In the genomic region with DNA sequence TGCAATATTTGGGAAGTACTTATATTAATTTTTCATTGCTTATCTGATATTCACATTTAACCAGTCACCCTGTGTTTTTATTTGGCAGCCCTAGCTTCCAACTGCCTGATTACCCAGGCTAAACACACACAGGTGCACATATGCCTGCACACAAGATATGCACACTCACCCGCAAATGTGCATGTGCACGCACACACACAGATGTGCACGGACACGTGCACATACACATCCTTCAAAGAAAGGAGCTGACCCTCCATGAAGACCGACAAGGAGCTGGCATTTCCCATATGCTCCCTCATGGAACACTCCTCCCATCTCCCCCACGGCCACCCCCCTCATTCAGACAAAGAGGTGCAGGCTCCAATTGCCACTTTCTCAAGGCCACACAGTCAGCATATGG, we compare ENCODE assay signal across 39 cellular contexts.
"Had no signal": no experiment of that assay in that cellular context is flagged by ENCODE, and none has a peak within 500 bp of the region (broad histone marks: within the 10 kb centered on the region; RNA-seq: fewer than 3 reads in every experiment).

No MANE protein-coding gene starts in this region.

- H3K27me3 ChIP-seq: ascending aorta had no signal

- H3K4me1 ChIP-seq: ascending aorta had no signal

- H3K36me3 ChIP-seq: ascending aorta, cardiac muscle cell had no signal

- H3K27ac ChIP-seq: ascending aorta, cardiac muscle cell, VCaP had no signal

- H3K4me3 ChIP-seq: ascending aorta, cardiac muscle cell had no signal

- H3K27ac Mint-ChIP-seq: activated B cell treated with CpG ODN at 0.5 μM for 24 hours; activated CD4-positive, alpha-beta memory T cell treated with anti-CD3 and anti-CD28 coated beads for 36 hours; activated CD4-positive, alpha-beta T cell treated with anti-CD3 and anti-CD28 coated beads, Interleukin-2, amount 10 ng/mL, durations not matched to agents 24 days and 14 days; activated CD8-positive, alpha-beta T cell treated with anti-CD3 and anti-CD28 coated beads for 36 hours; activated naive CD4-positive, alpha-beta T cell treated with anti-CD3 and anti-CD28 coated beads, Interleukin-2, amount 10 ng/mL, durations not matched to agents 7 days and 5 days; activated naive CD4-positive, alpha-beta T cell treated with anti-CD3 and anti-CD28 coated beads, Interleukin-2, amount 50 U/mL, for 24 hours; activated naive CD8-positive, alpha-beta T cell; activated naive CD8-positive, alpha-beta T cell treated with anti-CD3 and anti-CD28 coated beads, Interleukin-2, amount 10 ng/mL, durations not matched to agents 7 days and 5 days; activated naive CD8-positive, alpha-beta T cell treated with anti-CD3 and anti-CD28 coated beads, Interleukin-2, amount 50 U/mL, for 24 hours; activated T-cell treated with anti-CD3 and anti-CD28 coated beads, Interleukin-2, amount 50 U/mL, for 72 hours; activated T-helper 1 cell treated with anti-CD3 and anti-CD28 coated beads, Interleukin-12 subunit alpha, Interleukin-12 subunit beta, Interleukin-2, Interleukin-4 antibody, amounts not matched to agents 30 ng/mL and 10 ng/mL and 1 ng/mL, durations not matched to agents 14 hours and 24 hours and 36 hours; activated T-helper 17 cell treated with anti-CD3 and anti-CD28 coated beads, Interleukin-2, amount 50 U/mL, for 72 hours; T-helper 1 cell treated with Interleukin-12 subunit alpha and Interleukin-12 subunit beta and Interleukin-4 antibody, amounts not matched to agents 30 μg/mL and 1 μg/mL, for 36 hours; T-helper 2 cell treated with Interferon-gamma antibody and Interleukin-4, amounts not matched to agents 5 μg/mL and 100 μg/mL, for 36 hours had no signal

- FAIRE-seq: bronchial epithelial cell, TTC549 had no signal

- DNase-seq: activated B cell treated with CpG ODN at 0.5 μM for 24 hours; activated CD4-positive, alpha-beta memory T cell treated with anti-CD3 and anti-CD28 coated beads for 36 hours; activated CD4-positive, alpha-beta T cell treated with anti-CD3 and anti-CD28 coated beads for 4 hours; activated CD4-positive, alpha-beta T cell treated with anti-CD3 and anti-CD28 coated beads, Interleukin-2, amount 10 ng/mL, durations not matched to agents 24 days and 14 days; activated CD4-positive, alpha-beta T cell treated with anti-CD3 and anti-CD28 coated beads, Interleukin-2, amount 50 U/mL, for 1 hour; activated CD4-positive, alpha-beta T cell treated with anti-CD3 and anti-CD28 coated beads, Interleukin-2, amount 50 U/mL, for 4 hours; activated CD4-positive, CD25-positive, alpha-beta regulatory T cell treated with anti-CD3 and anti-CD28 coated beads, Interleukin-2, amount 50 U/mL, for 72 hours; activated CD8-positive, alpha-beta memory T cell treated with anti-CD3 and anti-CD28 coated beads, Interleukin-2, amount 50 U/mL, for 4 hours; activated CD8-positive, alpha-beta T cell treated with anti-CD3 and anti-CD28 coated beads for 36 hours; activated effector memory CD4-positive, alpha-beta T cell treated with anti-CD3 and anti-CD28 coated beads, Interleukin-2, amount 50 U/mL, for 16 hours; activated gamma-delta T cell treated with Interleukin-2 at 50 U/mL for 16 hours; activated naive CD4-positive, alpha-beta T cell treated with anti-CD3 and anti-CD28 coated beads, Interleukin-2, amount 10 ng/mL, durations not matched to agents 7 days and 5 days; activated naive CD4-positive, alpha-beta T cell treated with Interleukin-2 at 50 U/mL for 16 hours; activated naive CD8-positive, alpha-beta T cell treated with anti-CD3 and anti-CD28 coated beads, Interleukin-2, amount 10 ng/mL, durations not matched to agents 7 days and 5 days; activated naive CD8-positive, alpha-beta T cell treated with anti-CD3 and anti-CD28 coated beads, Interleukin-2, amount 50 U/mL, for 24 hours; activated T-cell treated with anti-CD3 and anti-CD28 coated beads for 4 hours; activated T-cell treated with anti-CD3 and anti-CD28 coated beads, Interleukin-2, amount 50 U/mL, for 1 hour; activated T-cell treated with anti-CD3 and anti-CD28 coated beads, Interleukin-2, amount 50 U/mL, for 4 hours; activated T-cell treated with anti-CD3 and anti-CD28 coated beads, Interleukin-2, amount 50 U/mL, for 72 hours; amygdala; anterior cingulate cortex; caudate nucleus; cerebellar nuclear complex; T-helper 1 cell; T-helper 2 cell; T-helper 9 cell had no signal

- H3K9me3 ChIP-seq: ascending aorta had no signal

- H3K4me3 Mint-ChIP-seq: activated B cell treated with CpG ODN at 0.5 μM for 24 hours; activated CD4-positive, alpha-beta memory T cell treated with anti-CD3 and anti-CD28 coated beads for 36 hours; activated CD4-positive, alpha-beta T cell treated with anti-CD3 and anti-CD28 coated beads, Interleukin-2, amount 10 ng/mL, durations not matched to agents 24 days and 14 days; activated CD8-positive, alpha-beta T cell treated with anti-CD3 and anti-CD28 coated beads for 36 hours; activated naive CD4-positive, alpha-beta T cell treated with anti-CD3 and anti-CD28 coated beads, Interleukin-2, amount 10 ng/mL, durations not matched to agents 7 days and 5 days; activated naive CD4-positive, alpha-beta T cell treated with anti-CD3 and anti-CD28 coated beads, Interleukin-2, amount 50 U/mL, for 24 hours; activated naive CD8-positive, alpha-beta T cell; activated naive CD8-positive, alpha-beta T cell treated with anti-CD3 and anti-CD28 coated beads, Interleukin-2, amount 10 ng/mL, durations not matched to agents 7 days and 5 days; activated naive CD8-positive, alpha-beta T cell treated with anti-CD3 and anti-CD28 coated beads, Interleukin-2, amount 50 U/mL, for 24 hours; activated T-cell treated with anti-CD3 and anti-CD28 coated beads, Interleukin-2, amount 50 U/mL, for 4 hours; activated T-cell treated with anti-CD3 and anti-CD28 coated beads, Interleukin-2, amount 50 U/mL, for 72 hours; activated T-helper 1 cell treated with anti-CD3 and anti-CD28 coated beads, Interleukin-12 subunit alpha, Interleukin-12 subunit beta, Interleukin-2, Interleukin-4 antibody, amounts not matched to agents 30 ng/mL and 10 ng/mL and 1 ng/mL, durations not matched to agents 14 hours and 24 hours and 36 hours; activated T-helper 17 cell treated with anti-CD3 and anti-CD28 coated beads, Interleukin-2, amount 50 U/mL, for 72 hours; central memory CD8-positive, alpha-beta T cell; T-helper 1 cell treated with Interleukin-12 subunit alpha and Interleukin-12 subunit beta and Interleukin-4 antibody, amounts not matched to agents 30 μg/mL and 1 μg/mL, for 36 hours; T-helper 2 cell treated with Interferon-gamma antibody and Interleukin-4, amounts not matched to agents 5 μg/mL and 100 μg/mL, for 36 hours had no signal

- H3K4me1 Mint-ChIP-seq: activated B cell treated with CpG ODN at 0.5 μM for 24 hours; activated CD4-positive, alpha-beta T cell treated with anti-CD3 and anti-CD28 coated beads, Interleukin-2, amount 10 ng/mL, durations not matched to agents 24 days and 14 days; activated naive CD4-positive, alpha-beta T cell treated with anti-CD3 and anti-CD28 coated beads, Interleukin-2, amount 10 ng/mL, durations not matched to agents 7 days and 5 days; activated naive CD4-positive, alpha-beta T cell treated with anti-CD3 and anti-CD28 coated beads, Interleukin-2, amount 50 U/mL, for 24 hours; activated naive CD8-positive, alpha-beta T cell treated with anti-CD3 and anti-CD28 coated beads, Interleukin-2, amount 10 ng/mL, durations not matched to agents 7 days and 5 days; activated naive CD8-positive, alpha-beta T cell treated with anti-CD3 and anti-CD28 coated beads, Interleukin-2, amount 50 U/mL, for 24 hours; activated T-helper 17 cell treated with anti-CD3 and anti-CD28 coated beads, Interleukin-2, amount 50 U/mL, for 72 hours; central memory CD8-positive, alpha-beta T cell had no signal

- H3K9me3 Mint-ChIP-seq: activated B cell treated with CpG ODN at 0.5 μM for 24 hours; activated CD4-positive, alpha-beta memory T cell treated with anti-CD3 and anti-CD28 coated beads for 36 hours; activated CD4-positive, alpha-beta T cell treated with anti-CD3 and anti-CD28 coated beads, Interleukin-2, amount 10 ng/mL, durations not matched to agents 24 days and 14 days; activated CD8-positive, alpha-beta T cell treated with anti-CD3 and anti-CD28 coated beads for 36 hours; activated naive CD4-positive, alpha-beta T cell treated with anti-CD3 and anti-CD28 coated beads, Interleukin-2, amount 10 ng/mL, durations not matched to agents 7 days and 5 days; activated naive CD4-positive, alpha-beta T cell treated with anti-CD3 and anti-CD28 coated beads, Interleukin-2, amount 50 U/mL, for 24 hours; activated naive CD8-positive, alpha-beta T cell treated with anti-CD3 and anti-CD28 coated beads, Interleukin-2, amount 10 ng/mL, durations not matched to agents 7 days and 5 days; activated naive CD8-positive, alpha-beta T cell treated with anti-CD3 and anti-CD28 coated beads, Interleukin-2, amount 50 U/mL, for 24 hours; activated T-cell treated with anti-CD3 and anti-CD28 coated beads, Interleukin-2, amount 50 U/mL, for 4 hours; activated T-cell treated with anti-CD3 and anti-CD28 coated beads, Interleukin-2, amount 50 U/mL, for 72 hours; activated T-helper 1 cell treated with anti-CD3 and anti-CD28 coated beads, Interleukin-12 subunit alpha, Interleukin-12 subunit beta, Interleukin-2, Interleukin-4 antibody, amounts not matched to agents 30 ng/mL and 10 ng/mL and 1 ng/mL, durations not matched to agents 14 hours and 24 hours and 36 hours; activated T-helper 17 cell treated with anti-CD3 and anti-CD28 coated beads, Interleukin-2, amount 50 U/mL, for 72 hours; central memory CD8-positive, alpha-beta T cell; T-helper 1 cell treated with Interleukin-12 subunit alpha and Interleukin-12 subunit beta and Interleukin-4 antibody, amounts not matched to agents 30 μg/mL and 1 μg/mL, for 36 hours; T-helper 2 cell treated with Interferon-gamma antibody and Interleukin-4, amounts not matched to agents 5 μg/mL and 100 μg/mL, for 36 hours had no signal

- H3K36me3 Mint-ChIP-seq: activated CD4-positive, alpha-beta memory T cell treated with anti-CD3 and anti-CD28 coated beads for 36 hours; activated naive CD4-positive, alpha-beta T cell treated with anti-CD3 and anti-CD28 coated beads, Interleukin-2, amount 10 ng/mL, durations not matched to agents 7 days and 5 days; activated naive CD4-positive, alpha-beta T cell treated with anti-CD3 and anti-CD28 coated beads, Interleukin-2, amount 50 U/mL, for 24 hours; activated naive CD8-positive, alpha-beta T cell; activated naive CD8-positive, alpha-beta T cell treated with anti-CD3 and anti-CD28 coated beads, Interleukin-2, amount 10 ng/mL, durations not matched to agents 7 days and 5 days; brain had no signal
